In genomic region chr2:183951636-183952035, GRCh38 we compare ENCODE assay signal across 32 cellular contexts.
DNase-seq lines count a peak whose midpoint lies in the region; ATAC-seq, FAIRE-seq and TF ChIP-seq lines count a peak whose summit lies in the region.
"Had no signal": no experiment of that assay in that cellular context is flagged by ENCODE, and none has a peak within 500 bp of the region (broad histone marks: within the 10 kb centered on the region; RNA-seq: fewer than 3 reads in every experiment).

No MANE protein-coding gene starts in this region.

- no peak overlapping the region for H4K91ac ChIP-seq in H1 (replicated peaks; ENCODE audit: insufficient read length, low read length)

- CTCF ChIA-PET in PC-3 (lab: Charles Lee) = no interaction called here
- CTCF ChIA-PET in H1 (lab: Charles Lee; ENCODE audit: partially characterized antibody) = no interaction called here

- no peak overlapping the region for H2BK20ac ChIP-seq in H1 (ENCODE audit: low read length)

- H2BK120ac ChIP-seq in H1 (replicated peaks; ENCODE audit: low read depth, low read length) (no peak overlapping the region), mesendoderm (ENCODE audit: low read depth, low read length) (no peak overlapping the region)

- H3K23me2 ChIP-seq in H1 (ENCODE audit: low read depth, low read length) = no peaks in the 10 kb centered on the region

- H3K79me2 ChIP-seq in PC-3 (ENCODE audit: low read length) (no peaks in the 10 kb centered on the region), H1 (ENCODE audit: control insufficient read depth in 1 of 2, insufficient read depth in 2 of 2, low read length in 2 of 2) (no peaks in the 10 kb centered on the region), mesendoderm (ENCODE audit: control insufficient read depth, insufficient read depth, low read length) (no peaks in the 10 kb centered on the region)

- TF ChIP-seq RAD21 in H1 (IDR thresholded peaks at IDR 0.05 in 1 of 2, conservative IDR thresholded peaks at IDR 0.05 in 1 of 2; ENCODE audit: low read depth in 2 of 2, low read length in 2 of 2) = no peak

- no TSS peak for BruUV-seq in PC-3 (replicated peaks; lab: Mats Ljungman, UMichigan)

- WGBS in H1 (ENCODE audit: extremely low coverage in 1 of 2, insufficient coverage in 1 of 2, insufficient read length in 1 of 2, insufficient replicate concordance in 2 of 2, low coverage in 1 of 2, low lambda C conversion rate in 2 of 2, missing lambda C conversion rate in 1 of 2), 2 experiments = 97% methylated on average over 3 of the region's 3 CpGs; no CpG with 5 or more reads in 1 of the 2 experiments
- no CpG with 5 or more reads among the region's 3 CpGs for WGBS in mesendoderm (ENCODE audit: extremely low coverage, insufficient coverage, low lambda C conversion rate)

- H3K4me1 ChIP-seq in PC-3 (ENCODE audit: insufficient read depth, low read length) (peaks cover 23% of the 10 kb centered on the region), H1 (replicated peaks in 1 of 4; ENCODE audit: control insufficient read depth in 3 of 4, insufficient read depth in 4 of 4, low read length in 3 of 4) (no peaks in the 10 kb centered on the region), mesendoderm (ENCODE audit: control insufficient read depth, low read depth, low read length) (no peaks in the 10 kb centered on the region)
- H3K4me1 ChIP-seq: neural progenitor cell, testis had no signal

- H3K9me2 ChIP-seq in PC-3 (replicated peaks; ENCODE audit: low read length) = no peaks in the 10 kb centered on the region

- H3K4me2 ChIP-seq in PC-3 (ENCODE audit: low read length) = peak overlapping the region; percentile 32
- no peak overlapping the region for H3K4me2 ChIP-seq in H1 (ENCODE audit: insufficient read depth in 1 of 2, low read depth in 2 of 2, low read length in 2 of 2)
- no peak overlapping the region for H3K4me2 ChIP-seq in mesendoderm (ENCODE audit: low read length)
- H3K4me2 ChIP-seq: neural progenitor cell had no signal

- H4K8ac ChIP-seq in H1 (ENCODE audit: extremely low read depth, insufficient read depth, low read length) = no peak overlapping the region
- H4K8ac ChIP-seq in mesendoderm (ENCODE audit: low read depth, low read length) = no peak overlapping the region

- H3K4ac ChIP-seq in H1 (replicated peaks; ENCODE audit: insufficient read length, low read depth, low read length) (no peak overlapping the region), mesendoderm (ENCODE audit: low read depth, low read length) (no peak overlapping the region)

- H2BK5ac ChIP-seq in H1 (ENCODE audit: low read depth, low read length) (no peak overlapping the region), mesendoderm (ENCODE audit: low read length) (no peak overlapping the region)

- no peak overlapping the region for H3K23ac ChIP-seq in H1 (ENCODE audit: insufficient read length)
- no peak overlapping the region for H3K23ac ChIP-seq in mesendoderm (ENCODE audit: low read length)

- TF ChIP-seq EP300 in H1 (IDR thresholded peaks at IDR 0.05; ENCODE audit: borderline replicate concordance in 1 of 2, low read depth in 2 of 2, low read length in 2 of 2) = no peak

- H4K5ac ChIP-seq in H1 (ENCODE audit: insufficient read length, low read depth, low read length) (no peak overlapping the region), mesendoderm (ENCODE audit: low read length) (no peak overlapping the region)

- H3K79me1 ChIP-seq in H1 (ENCODE audit: low read depth, low read length) (no peaks in the 10 kb centered on the region), mesendoderm (ENCODE audit: low read length) (no peaks in the 10 kb centered on the region)

- H2AK5ac ChIP-seq in H1 (ENCODE audit: low read depth, low read length) (no peak overlapping the region), mesendoderm (ENCODE audit: low read length) (no peak overlapping the region)

- no peak overlapping the region for H3K56ac ChIP-seq in H1 (replicated peaks; ENCODE audit: insufficient read length, low read depth, low read length)
- no peak overlapping the region for H3K56ac ChIP-seq in mesendoderm (ENCODE audit: low read length)

- H3F3A ChIP-seq in PC-3 (ENCODE audit: low read length, unreplicated experiment) = no peaks in the 10 kb centered on the region

- intact Hi-C loops in PC-3 (cut with micrococcal nuclease) = no loop called here

- no peak overlapping the region for H3K4me3 ChIP-seq in PC-3 (ENCODE audit: low read length)
- no peak overlapping the region for H3K4me3 ChIP-seq in H1 (ENCODE audit: extremely low read depth in 1 of 4, insufficient read depth in 2 of 4, low read depth in 3 of 4, low read length in 4 of 4)
- no peak overlapping the region for H3K4me3 ChIP-seq in skeletal muscle cell (ENCODE audit: low read depth, low read length)
- H3K4me3 ChIP-seq in mesendoderm (ENCODE audit: low read length) = no peak overlapping the region
- H3K4me3 ChIP-seq: neural progenitor cell, testis had no signal

- H2BK15ac ChIP-seq in H1 (ENCODE audit: low read length) = no peak overlapping the region
- no peak overlapping the region for H2BK15ac ChIP-seq in mesendoderm (replicated peaks; ENCODE audit: low read depth)

- peak; percentile 78 for ATAC-seq in PC-3
- no peak for ATAC-seq in HG02884 (IDR thresholded peaks at IDR 0.05; ENCODE audit: unreplicated experiment)
- ATAC-seq: left lobe of liver, right cardiac atrium had no signal

- peak; percentile 18 for DNase-seq in SIG-M5 treated with dmso at 0.1 percent for 504 hours (lab: John Stamatoyannopoulos, UW; ENCODE audit: unreplicated experiment)
- DNase-seq in SIG-M5 (lab: John Stamatoyannopoulos, UW) = no peak
- peak; percentile 88 for DNase-seq in PC-3
- no peak for DNase-seq in H1 (ENCODE audit: low read depth in 1 of 2, low spot score in 2 of 2)
- peak; percentile 56 for DNase-seq in skeletal muscle cell (ENCODE audit: low read depth)
- DNase-seq in mesendoderm = no peak
- no peak for DNase-seq in nucleus accumbens (lab: John Stamatoyannopoulos, UW)
- DNase-seq: activated CD4-positive, alpha-beta memory T cell treated with anti-CD3 and anti-CD28 coated beads for 36 hours; activated CD4-positive, CD25-positive, alpha-beta regulatory T cell treated with anti-CD3 and anti-CD28 coated beads, Interleukin-2, amount 50 U/mL, for 72 hours; activated naive CD4-positive, alpha-beta T cell treated with anti-CD3 and anti-CD28 coated beads, Interleukin-2, amount 10 ng/mL, durations not matched to agents 7 days and 5 days; amniotic stem cell; brain microvascular endothelial cell; Calu3; CD4-positive, CD25-positive, alpha-beta regulatory T cell; glutamatergic neuron; HFFc6; NCI-H1105; NCI-H187; NCI-H69; right cardiac atrium; Right ventricle myocardium superior; stimulated activated CD8-positive, alpha-beta memory T cell treated with anti-CD3 and anti-CD28 coated beads, Interleukin-4, amount 100 ng/mL, for 48 hours; T-helper 2 cell; testis had no signal

- no peaks in the 10 kb centered on the region for H3K27me3 ChIP-seq in PC-3 (ENCODE audit: low read length)
- H3K27me3 ChIP-seq in H1 (replicated peaks in 1 of 4; ENCODE audit: control insufficient read depth in 3 of 4, extremely low read depth in 1 of 4, insufficient read depth in 3 of 4, low read length in 3 of 4) = no peaks in the 10 kb centered on the region
- no peaks in the 10 kb centered on the region for H3K27me3 ChIP-seq in mesendoderm (ENCODE audit: insufficient read depth, low read length, poor library complexity)
- H3K27me3 ChIP-seq: brain microvascular endothelial cell, neural progenitor cell, testis had no signal

- no peak for FAIRE-seq in H1 (lab: Jason Lieb, UNC)
- FAIRE-seq: A204.1, endothelial cell of umbilical vein, GM18507, islet of Langerhans, urothelium cell line had no signal

- H3K18ac ChIP-seq in H1 (ENCODE audit: extremely low read depth, low read length) (no peak overlapping the region), mesendoderm (ENCODE audit: low read length) (no peak overlapping the region)

- H3K9ac ChIP-seq in PC-3 (ENCODE audit: low read length) (no peak overlapping the region; the same call in 1 of the 2 replicates), H1 (replicated peaks in 1 of 4; ENCODE audit: extremely low read depth in 1 of 4, low read depth in 3 of 4, low read length in 3 of 4) (no peak overlapping the region), mesendoderm (ENCODE audit: low read length) (no peak overlapping the region)
- H3K9ac ChIP-seq: neural progenitor cell had no signal

- no peak overlapping the region for H2BK12ac ChIP-seq in H1 (ENCODE audit: low read depth, low read length)

- H3K27ac ChIP-seq in PC-3 (ENCODE audit: low read length) (peak overlapping the region; percentile 69), H1 (ENCODE audit: low read depth, low read length) (no peak overlapping the region), mesendoderm (ENCODE audit: low read depth, low read length) (no peak overlapping the region)
- H3K27ac ChIP-seq: brain microvascular endothelial cell, neural progenitor cell, testis had no signal

- no peak for TF ChIP-seq POLR2A in H1 (IDR thresholded peaks at IDR 0.05; ENCODE audit: control extremely low read depth in 1 of 2, low read depth in 2 of 2, low read length in 2 of 2)

- no peak overlapping the region for H3K14ac ChIP-seq in H1 (ENCODE audit: insufficient read length)

- H3K36me3 ChIP-seq in PC-3 (ENCODE audit: low read depth, low read length) (no peaks in the 10 kb centered on the region), H1 (ENCODE audit: control insufficient read depth in 2 of 4, insufficient read depth in 4 of 4, low read length in 3 of 4) (no peaks in the 10 kb centered on the region), mesendoderm (ENCODE audit: control insufficient read depth, insufficient read depth, low read length) (no peaks in the 10 kb centered on the region)
- H3K36me3 ChIP-seq: brain microvascular endothelial cell, neural progenitor cell had no signal

- TF ChIP-seq CTCF in PC-3 (conservative IDR thresholded peaks at IDR 0.05; ENCODE audit: low read depth, low read length) (no peak), H1 (IDR thresholded peaks at IDR 0.05; ENCODE audit: control extremely low read depth in 1 of 3, insufficient read depth in 1 of 3, low read depth in 1 of 3, low read length in 3 of 3) (no peak)

- H4K20me1 ChIP-seq in PC-3 (ENCODE audit: low read length) = no peaks in the 10 kb centered on the region
- H4K20me1 ChIP-seq in H1 (replicated peaks in 1 of 2; ENCODE audit: control insufficient read depth in 1 of 2, insufficient read depth in 2 of 2, low read length in 2 of 2) = no peaks in the 10 kb centered on the region

- H3K9me3 ChIP-seq in PC-3 (ENCODE audit: low read length) (no peaks in the 10 kb centered on the region), H1 (ENCODE audit: insufficient read depth in 2 of 2, low read depth in 1 of 2, low read length in 1 of 2) (no peaks in the 10 kb centered on the region)
- H3K9me3 ChIP-seq: testis had no signal

- POLR2A ChIA-PET in PC-3 (lab: Charles Lee; ENCODE audit: unreplicated experiment) (interaction anchor here (0.7 kb wide), 2 partner anchors 27 to 83 kb away, joined by 3 to 4 read pairs; no protein-coding TSS in a partner anchor), H1 (lab: Charles Lee; ENCODE audit: partially characterized antibody) (no interaction called here)

- H2AFZ ChIP-seq in PC-3 (ENCODE audit: low read length) = 0 out of 2 replicates have a peak overlapping the region, but pooled peaks have one; percentile 9
- no peak overlapping the region for H2AFZ ChIP-seq in H1 (ENCODE audit: low read length)
- H2AFZ ChIP-seq: neural progenitor cell had no signal

TF ChIP-seq in H1, 55 proteins besides CTCF, POLR2A, EP300 and RAD21 (continues in another document):
- TF ChIP-seq JUN (IDR thresholded peaks at IDR 0.05; ENCODE audit: low read depth, low read length) (no peak), POLR2AphosphoS5 (IDR thresholded peaks at IDR 0.05; ENCODE audit: low read depth, low read length) (no peak)

Comparison
In these comparisons a context has a peak if more than half of its experiments do, and no peak if none do; other contexts are left out.
1. DNase-seq: peak in SIG-M5 treated with dmso at 0.1 percent for 504 hours (single experiment), PC-3 (single experiment) and skeletal muscle cell (single experiment); none in SIG-M5 (single experiment), H1 (0 of 2), mesendoderm (single experiment) and nucleus accumbens (0 of 56).